Comparison of ENCODE assay signal across 7 cellular contexts in the genomic region with DNA sequence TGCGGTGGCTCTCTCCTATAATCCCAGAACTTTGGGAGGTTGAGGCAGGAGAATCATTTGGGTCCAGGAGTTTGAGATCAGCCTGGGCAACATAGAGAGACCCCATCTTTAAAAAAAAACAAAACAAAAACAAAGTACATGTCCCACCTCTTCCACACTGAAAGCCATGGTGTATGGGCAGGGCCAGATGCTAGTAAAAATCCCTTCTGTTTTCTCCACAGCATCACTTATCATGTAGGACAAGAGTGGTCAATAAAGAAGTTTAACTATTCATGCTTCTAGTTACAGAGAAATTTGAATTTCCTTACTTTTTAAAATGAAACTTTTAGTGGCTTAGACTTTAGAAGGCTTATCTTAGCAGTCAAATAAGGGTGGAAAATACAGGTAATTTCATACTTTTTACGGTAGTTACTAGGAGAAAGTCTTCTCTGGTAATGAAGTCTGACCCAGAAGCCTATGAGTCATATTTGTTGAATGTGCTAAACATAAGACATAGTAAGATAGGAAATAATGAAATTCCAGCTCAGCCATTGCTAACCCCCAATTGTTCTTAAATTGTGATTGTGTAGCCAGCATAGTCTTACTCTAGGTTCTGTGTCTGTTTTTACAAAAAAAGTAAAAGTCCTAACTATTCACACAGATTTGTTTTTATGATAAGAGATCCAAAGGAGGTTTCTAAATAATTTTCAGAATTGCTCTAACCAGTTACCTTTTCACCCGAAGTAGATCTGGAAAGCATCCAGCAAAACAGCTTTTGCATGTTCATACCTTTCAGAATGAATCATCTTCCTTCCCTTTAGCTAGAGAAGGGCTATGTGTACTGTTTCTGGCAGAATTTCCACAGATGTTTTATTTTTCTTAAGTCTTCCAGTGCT. TPM values are rescaled to one million over a fixed set of nuclear protein-coding genes. Genes with fewer than 3 reads are reported as not detected.
DNase-seq lines count a peak whose midpoint lies in the region; ATAC-seq, FAIRE-seq and TF ChIP-seq lines count a peak whose summit lies in the region.

No MANE protein-coding gene starts in this region.

- peak; percentile 35 for FAIRE-seq in urothelium cell line (lab: Jason Lieb, UNC)

- peak overlapping the region; percentile 38 to 59 (median 42) for H3K27ac ChIP-seq in gastroesophageal sphincter

- DNase-seq in GM13977 (ENCODE audit: low spot score) (peak; percentile 71), urothelium cell line (ENCODE audit: low spot score) (peak; percentile 81), glutamatergic neuron (no peak), NCI-H510A (lab: John Stamatoyannopoulos, UW) (no peak)

- 51 to 53% methylated on average over 3 of the region's 3 CpGs for WGBS in gastroesophageal sphincter (ENCODE audit: low coverage in 1 of 2), 2 donors

- H3K4me1 Mint-ChIP-seq in T-helper 1 cell treated with Interleukin-12 subunit alpha and Interleukin-12 subunit beta and Interleukin-4 antibody, amounts not matched to agents 30 μg/mL and 1 μg/mL, for 36 hours (ENCODE audit: low read depth) = peaks cover 23% of the 10 kb centered on the region
- H3K4me1 Mint-ChIP-seq in glutamatergic neuron (ENCODE audit: low read depth, unreplicated experiment) = no peaks in the 10 kb centered on the region

- no peak for TF ChIP-seq CTCF in GM13977 (IDR thresholded peaks at IDR 0.05; ENCODE audit: extremely low read depth, insufficient read depth, missing control alignments)
- no peak for TF ChIP-seq CTCF in gastroesophageal sphincter (IDR thresholded peaks at IDR 0.05)
- no peak for TF ChIP-seq CTCF in glutamatergic neuron (IDR thresholded peaks at IDR 0.05; ENCODE audit: partially characterized antibody, unreplicated experiment)

- in situ Hi-C loops in GM13977 (cut with MboI; ENCODE audit: low pct_unique_long_range_greater_than_20kb, low sequenced_read_pairs, unreplicated experiment) = loop anchor here (25.0 kb wide), 1 partner anchor 218 kb away; no protein-coding TSS in a partner anchor

- peak; percentile 54 for ATAC-seq in HG02588 (IDR thresholded peaks at IDR 0.05; ENCODE audit: unreplicated experiment)
- peak; percentile 51 for ATAC-seq in gastroesophageal sphincter

- peaks cover 0 to 38% of the 10 kb centered on the region in 2 donors for H3K36me3 ChIP-seq in gastroesophageal sphincter

- TF ChIP-seq POLR2A in gastroesophageal sphincter (IDR thresholded peaks at IDR 0.05) = no peak

- no peaks in the 10 kb centered on the region for H3K9me3 ChIP-seq in gastroesophageal sphincter

- H3K27ac Mint-ChIP-seq in T-helper 1 cell treated with Interleukin-12 subunit alpha and Interleukin-12 subunit beta and Interleukin-4 antibody, amounts not matched to agents 30 μg/mL and 1 μg/mL, for 36 hours = peak overlapping the region; percentile 82
- no peak overlapping the region for H3K27ac Mint-ChIP-seq in glutamatergic neuron (ENCODE audit: unreplicated experiment)

- no peak for TF ChIP-seq EP300 in gastroesophageal sphincter (IDR thresholded peaks at IDR 0.05)

- H3K4me3 ChIP-seq in gastroesophageal sphincter = no peak overlapping the region

- no peaks in the 10 kb centered on the region for H3K9me3 Mint-ChIP-seq in T-helper 1 cell treated with Interleukin-12 subunit alpha and Interleukin-12 subunit beta and Interleukin-4 antibody, amounts not matched to agents 30 μg/mL and 1 μg/mL, for 36 hours
- H3K9me3 Mint-ChIP-seq in glutamatergic neuron (ENCODE audit: unreplicated experiment) = no peaks in the 10 kb centered on the region

- H3K27me3 ChIP-seq in gastroesophageal sphincter = no peaks in the 10 kb centered on the region

- no peaks in the 10 kb centered on the region for H3K27me3 Mint-ChIP-seq in T-helper 1 cell treated with Interleukin-12 subunit alpha and Interleukin-12 subunit beta and Interleukin-4 antibody, amounts not matched to agents 30 μg/mL and 1 μg/mL, for 36 hours (ENCODE audit: low read depth)
- no peaks in the 10 kb centered on the region for H3K27me3 Mint-ChIP-seq in glutamatergic neuron (ENCODE audit: unreplicated experiment)

- H3K4me1 ChIP-seq in gastroesophageal sphincter = peaks cover 0 to 22% (median 0%) of the 10 kb centered on the region in 3 donors

- peak overlapping the region; percentile 64 for H3K4me3 Mint-ChIP-seq in T-helper 1 cell treated with Interleukin-12 subunit alpha and Interleukin-12 subunit beta and Interleukin-4 antibody, amounts not matched to agents 30 μg/mL and 1 μg/mL, for 36 hours
- no peak overlapping the region for H3K4me3 Mint-ChIP-seq in glutamatergic neuron (ENCODE audit: unreplicated experiment)

- peaks cover 20% of the 10 kb centered on the region for H3K36me3 Mint-ChIP-seq in T-helper 1 cell treated with Interleukin-12 subunit alpha and Interleukin-12 subunit beta and Interleukin-4 antibody, amounts not matched to agents 30 μg/mL and 1 μg/mL, for 36 hours (ENCODE audit: low read depth)
- no peaks in the 10 kb centered on the region for H3K36me3 Mint-ChIP-seq in glutamatergic neuron (ENCODE audit: unreplicated experiment)

RNA-seq across cellular contexts. Expression of gene ZNF609, which starts 16.4 kb away (rescaled TPM):
- total RNA-seq in gastroesophageal sphincter = 10 to 100 TPM; 38.7 to 50.6 (median 43.9) TPM
- 80.5 TPM for total RNA-seq in glutamatergic neuron (ENCODE audit: unreplicated experiment)

RNA-seq across cellular contexts. Expression of gene TRIP4, which starts 56.3 kb away (rescaled TPM):
- total RNA-seq in gastroesophageal sphincter = 10 to 100 TPM in 2 of 4 donors, 1 to 10 TPM in 2; 7.7 to 17.0 (median 11.1) TPM
- total RNA-seq in glutamatergic neuron (ENCODE audit: unreplicated experiment) = 48.7 TPM

Comparison
In these comparisons a context has a peak if more than half of its experiments do, and no peak if none do; other contexts are left out.
1. DNase-seq: peak in GM13977 (single experiment) and urothelium cell line (single experiment); none in glutamatergic neuron (single experiment) and NCI-H510A (single experiment).